Comparison of ENCODE assay signal across 1 cellular context in genomic region chr5:40834849-40835787, GRCh38.
TF ChIP-seq lines count a peak whose summit lies in the region.

Gene RPL37, minus strand, starts transcription at chr5:40835222. Its CDS starts 37 bp downstream, at chr5:40835185.

TF ChIP-seq in HepG2, 621 proteins besides CTCF, POLR2A, EP300 and RAD21 (continued from another document and continues in another):
- peak; percentile 93; the same call in 1 of the 2 replicates for TF ChIP-seq ZNF580 (CRISPR knock-in tag; IDR thresholded peaks at IDR 0.05; ENCODE audit: borderline replicate concordance, low read depth)
- TF ChIP-seq ZFP1 (CRISPR knock-in tag; IDR thresholded peaks at IDR 0.05), result peak; percentile 89; the same call in 1 of the 2 replicates
- no peak for TF ChIP-seq SMARCE1 (IDR thresholded peaks at IDR 0.05; ENCODE audit: borderline replicate concordance)
- TF ChIP-seq, protein P1, sequence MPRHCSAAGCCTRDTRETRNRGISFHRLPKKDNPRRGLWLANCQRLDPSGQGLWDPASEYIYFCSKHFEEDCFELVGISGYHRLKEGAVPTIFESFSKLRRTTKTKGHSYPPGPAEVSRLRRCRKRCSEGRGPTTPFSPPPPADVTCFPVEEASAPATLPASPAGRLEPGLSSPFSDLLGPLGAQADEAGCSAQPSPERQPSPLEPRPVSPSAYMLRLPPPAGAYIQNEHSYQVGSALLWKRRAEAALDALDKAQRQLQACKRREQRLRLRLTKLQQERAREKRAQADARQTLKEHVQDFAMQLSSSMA (CRISPR knock-in tag; IDR thresholded peaks at IDR 0.05), result no peak
- 0 out of 2 replicates have a peak, but pooled peaks have one; percentile 35 for TF ChIP-seq ARID2 (CRISPR knock-in tag; IDR thresholded peaks at IDR 0.05; ENCODE audit: borderline replicate concordance)
- TF ChIP-seq PHF8 (CRISPR knock-in tag; IDR thresholded peaks at IDR 0.05), result peak; percentile 95
- peak; percentile 45 for TF ChIP-seq HNF4A (CRISPR knock-in tag; IDR thresholded peaks at IDR 0.05)
- TF ChIP-seq MXD1 (CRISPR knock-in tag; IDR thresholded peaks at IDR 0.05), result peak; percentile 91
- TF ChIP-seq ZNF460 (CRISPR knock-in tag; IDR thresholded peaks at IDR 0.05; ENCODE audit: borderline replicate concordance), result no peak; the same call in 1 of the 2 replicates
- no peak for TF ChIP-seq SP1 (IDR thresholded peaks at IDR 0.05)
- TF ChIP-seq SP1 (CRISPR knock-in tag; IDR thresholded peaks at IDR 0.05), result peak; percentile 95
- TF ChIP-seq ETV6 (CRISPR knock-in tag; conservative IDR thresholded peaks at IDR 0.05), result peak; percentile 89; the same call in 1 of the 2 replicates
- TF ChIP-seq, protein P2, sequence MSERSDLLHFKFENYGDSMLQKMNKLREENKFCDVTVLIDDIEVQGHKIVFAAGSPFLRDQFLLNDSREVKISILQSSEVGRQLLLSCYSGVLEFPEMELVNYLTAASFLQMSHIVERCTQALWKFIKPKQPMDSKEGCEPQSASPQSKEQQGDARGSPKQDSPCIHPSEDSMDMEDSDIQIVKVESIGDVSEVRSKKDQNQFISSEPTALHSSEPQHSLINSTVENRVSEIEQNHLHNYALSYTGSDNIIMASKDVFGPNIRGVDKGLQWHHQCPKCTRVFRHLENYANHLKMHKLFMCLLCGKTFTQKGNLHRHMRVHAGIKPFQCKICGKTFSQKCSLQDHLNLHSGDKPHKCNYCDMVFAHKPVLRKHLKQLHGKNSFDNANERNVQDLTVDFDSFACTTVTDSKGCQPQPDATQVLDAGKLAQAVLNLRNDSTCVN (CRISPR knock-in tag; IDR thresholded peaks at IDR 0.05; ENCODE audit: borderline replicate concordance), result peak; percentile 87; the same call in 1 of the 2 replicates
- TF ChIP-seq ZNF646 (CRISPR knock-in tag; IDR thresholded peaks at IDR 0.05), result no peak
- peak; percentile 94 for TF ChIP-seq ZNF639 (CRISPR knock-in tag; conservative IDR thresholded peaks at IDR 0.05)
- TF ChIP-seq ZNF607 (CRISPR knock-in tag; IDR thresholded peaks at IDR 0.05; ENCODE audit: borderline replicate concordance), result peak; percentile 97
- TF ChIP-seq SETDB1 (CRISPR knock-in tag; IDR thresholded peaks at IDR 0.05; ENCODE audit: borderline replicate concordance), result no peak
- peak; percentile 96 for TF ChIP-seq MED8 (CRISPR knock-in tag; IDR thresholded peaks at IDR 0.05; ENCODE audit: insufficient replicate concordance)
- TF ChIP-seq KDM2A (CRISPR knock-in tag; IDR thresholded peaks at IDR 0.05; ENCODE audit: borderline replicate concordance, low read depth), result peak; percentile 98
- TF ChIP-seq PPARG (CRISPR knock-in tag; conservative IDR thresholded peaks at IDR 0.05), result peak; percentile 66; the same call in 1 of the 2 replicates
- peak; percentile 97 for TF ChIP-seq CBX5 (CRISPR knock-in tag; IDR thresholded peaks at IDR 0.05; ENCODE audit: borderline replicate concordance)
- TF ChIP-seq, protein P3, sequence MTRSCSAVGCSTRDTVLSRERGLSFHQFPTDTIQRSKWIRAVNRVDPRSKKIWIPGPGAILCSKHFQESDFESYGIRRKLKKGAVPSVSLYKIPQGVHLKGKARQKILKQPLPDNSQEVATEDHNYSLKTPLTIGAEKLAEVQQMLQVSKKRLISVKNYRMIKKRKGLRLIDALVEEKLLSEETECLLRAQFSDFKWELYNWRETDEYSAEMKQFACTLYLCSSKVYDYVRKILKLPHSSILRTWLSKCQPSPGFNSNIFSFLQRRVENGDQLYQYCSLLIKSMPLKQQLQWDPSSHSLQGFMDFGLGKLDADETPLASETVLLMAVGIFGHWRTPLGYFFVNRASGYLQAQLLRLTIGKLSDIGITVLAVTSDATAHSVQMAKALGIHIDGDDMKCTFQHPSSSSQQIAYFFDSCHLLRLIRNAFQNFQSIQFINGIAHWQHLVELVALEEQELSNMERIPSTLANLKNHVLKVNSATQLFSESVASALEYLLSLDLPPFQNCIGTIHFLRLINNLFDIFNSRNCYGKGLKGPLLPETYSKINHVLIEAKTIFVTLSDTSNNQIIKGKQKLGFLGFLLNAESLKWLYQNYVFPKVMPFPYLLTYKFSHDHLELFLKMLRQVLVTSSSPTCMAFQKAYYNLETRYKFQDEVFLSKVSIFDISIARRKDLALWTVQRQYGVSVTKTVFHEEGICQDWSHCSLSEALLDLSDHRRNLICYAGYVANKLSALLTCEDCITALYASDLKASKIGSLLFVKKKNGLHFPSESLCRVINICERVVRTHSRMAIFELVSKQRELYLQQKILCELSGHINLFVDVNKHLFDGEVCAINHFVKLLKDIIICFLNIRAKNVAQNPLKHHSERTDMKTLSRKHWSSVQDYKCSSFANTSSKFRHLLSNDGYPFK (CRISPR knock-in tag; IDR thresholded peaks at IDR 0.05; ENCODE audit: borderline replicate concordance), result peak; percentile 93; the same call in 1 of the 2 replicates
- TF ChIP-seq ZNF616 (CRISPR knock-in tag; IDR thresholded peaks at IDR 0.05; ENCODE audit: low read depth), result peak; percentile 90
- TF ChIP-seq DZIP1 (CRISPR knock-in tag; IDR thresholded peaks at IDR 0.05), result peak; percentile 80; the same call in 1 of the 2 replicates
- TF ChIP-seq, protein P4, sequence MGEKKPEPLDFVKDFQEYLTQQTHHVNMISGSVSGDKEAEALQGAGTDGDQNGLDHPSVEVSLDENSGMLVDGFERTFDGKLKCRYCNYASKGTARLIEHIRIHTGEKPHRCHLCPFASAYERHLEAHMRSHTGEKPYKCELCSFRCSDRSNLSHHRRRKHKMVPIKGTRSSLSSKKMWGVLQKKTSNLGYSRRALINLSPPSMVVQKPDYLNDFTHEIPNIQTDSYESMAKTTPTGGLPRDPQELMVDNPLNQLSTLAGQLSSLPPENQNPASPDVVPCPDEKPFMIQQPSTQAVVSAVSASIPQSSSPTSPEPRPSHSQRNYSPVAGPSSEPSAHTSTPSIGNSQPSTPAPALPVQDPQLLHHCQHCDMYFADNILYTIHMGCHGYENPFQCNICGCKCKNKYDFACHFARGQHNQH (CRISPR knock-in tag; IDR thresholded peaks at IDR 0.05), result peak; percentile 94
- TF ChIP-seq ZNF549 (CRISPR knock-in tag; IDR thresholded peaks at IDR 0.05), result no peak
- no peak for TF ChIP-seq ZNF282 (IDR thresholded peaks at IDR 0.05; ENCODE audit: partially characterized antibody)
- peak; percentile 63; the same call in 1 of the 2 replicates for TF ChIP-seq ZBTB43 (CRISPR knock-in tag; conservative IDR thresholded peaks at IDR 0.05)
- no peak for TF ChIP-seq MTF1 (CRISPR knock-in tag; IDR thresholded peaks at IDR 0.05)
- TF ChIP-seq IKZF4 (CRISPR knock-in tag; IDR thresholded peaks at IDR 0.05; ENCODE audit: borderline replicate concordance, low read depth, not compliant biosample characterization), result peak; percentile 85
- TF ChIP-seq DRAP1 (CRISPR knock-in tag; IDR thresholded peaks at IDR 0.05), result peak; percentile 98
- no peak for TF ChIP-seq ADNP (CRISPR knock-in tag; IDR thresholded peaks at IDR 0.05)
- TF ChIP-seq SAP130 (CRISPR knock-in tag; IDR thresholded peaks at IDR 0.05; ENCODE audit: low read depth), result peak; percentile 98
